In the genomic region with DNA sequence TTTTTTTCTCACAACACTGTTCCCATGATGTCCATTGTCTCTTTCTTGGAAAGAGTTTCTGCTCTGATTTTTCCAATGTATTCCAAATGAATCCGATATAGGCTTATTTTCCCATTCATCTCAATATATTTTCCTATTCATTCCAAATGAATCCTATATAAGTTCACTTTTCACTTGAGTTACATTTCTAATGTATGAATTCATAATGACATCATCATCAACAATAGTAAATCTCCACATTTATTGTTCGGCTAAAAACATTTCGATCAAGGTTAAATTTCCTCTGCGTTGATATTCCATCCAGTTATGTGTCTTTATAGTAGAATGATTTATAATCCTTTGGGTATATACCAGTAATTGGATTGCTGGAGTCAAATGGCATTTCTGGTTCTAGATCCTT, we compare ENCODE assay signal across 28 cellular contexts.
"Had no signal": no experiment of that assay in that cellular context is flagged by ENCODE, and none has a peak within 500 bp of the region (broad histone marks: within the 10 kb centered on the region; RNA-seq: fewer than 3 reads in every experiment).

No MANE protein-coding gene starts in this region.

- H3K36me3 ChIP-seq: colonic mucosa, esophagus muscularis mucosa, esophagus squamous epithelium, gastrocnemius medialis, gastroesophageal sphincter, heart left ventricle had no signal

- DNase-seq: colonic mucosa; cortex of kidney; dermis blood vessel endothelial cell; dorsolateral prefrontal cortex; effector CD4-positive, alpha-beta T cell; effector CD8-positive, alpha-beta T cell; effector memory CD4-positive, alpha-beta T cell; effector memory CD8-positive, alpha-beta T cell; endodermal cell; erythroblast; esophagus squamous epithelium; foreskin fibroblast; foreskin keratinocyte; foreskin melanocyte; gastrocnemius medialis; glutamatergic neuron; head of caudate nucleus; heart left ventricle; heart right ventricle had no signal

- H3K4me1 ChIP-seq: colonic mucosa, esophagus muscularis mucosa, esophagus squamous epithelium, foreskin keratinocyte, gastrocnemius medialis, gastroesophageal sphincter had no signal

- FAIRE-seq: colon, endometrium, endothelial cell of umbilical vein, frontal cortex had no signal

- H3K4me3 ChIP-seq: colonic mucosa, coronary artery, dorsolateral prefrontal cortex, esophagus muscularis mucosa, esophagus squamous epithelium, gastrocnemius medialis, gastroesophageal sphincter, heart left ventricle, heart right ventricle had no signal

- ATAC-seq: effector memory CD8-positive, alpha-beta T cell; esophagus mucosa; foreskin keratinocyte; gastrocnemius medialis; gastroesophageal sphincter; heart left ventricle; heart right ventricle had no signal

- H3K27me3 ChIP-seq: colonic mucosa, dorsolateral prefrontal cortex, esophagus muscularis mucosa, esophagus squamous epithelium, foreskin keratinocyte, gastrocnemius medialis, gastroesophageal sphincter, heart left ventricle, heart right ventricle had no signal

- H3K9me3 ChIP-seq: colonic mucosa, esophagus muscularis mucosa, esophagus squamous epithelium, gastrocnemius medialis, gastroesophageal sphincter had no signal

- H3K27ac ChIP-seq: colonic mucosa, coronary artery, dorsolateral prefrontal cortex, epithelial cell of prostate, esophagus muscularis mucosa, esophagus squamous epithelium, foreskin keratinocyte, gastrocnemius medialis, gastroesophageal sphincter, heart left ventricle, heart right ventricle had no signal
